Comparison of ENCODE assay signal across 20 cellular contexts in genomic region chr1:150763018-150763417, GRCh38. TPM values are rescaled to one million over a fixed set of nuclear protein-coding genes. Genes with fewer than 3 reads are reported as not detected.
DNase-seq lines count a peak whose midpoint lies in the region; ATAC-seq and TF ChIP-seq lines count a peak whose summit lies in the region.
"Had no signal": no experiment of that assay in that cellular context is flagged by ENCODE, and none has a peak within 500 bp of the region (broad histone marks: within the 10 kb centered on the region; RNA-seq: fewer than 3 reads in every experiment).

No MANE protein-coding gene starts in this region.

- H3K4me1 Mint-ChIP-seq in CD4-positive, CD25-positive, alpha-beta regulatory T cell = peaks cover 30 to 74% (median 40%) of the 10 kb centered on the region in 4 donors
- H3K4me1 Mint-ChIP-seq in activated T-helper 1 cell treated with anti-CD3 and anti-CD28 coated beads, Interleukin-12 subunit alpha, Interleukin-12 subunit beta, Interleukin-2, Interleukin-4 antibody, amounts not matched to agents 30 ng/mL and 10 ng/mL and 1 ng/mL, durations not matched to agents 14 hours and 24 hours and 36 hours (ENCODE audit: low read depth) = peaks cover 43% of the 10 kb centered on the region

- H3K36me3 Mint-ChIP-seq in CD4-positive, CD25-positive, alpha-beta regulatory T cell = peaks cover 34% of the 10 kb centered on the region
- H3K36me3 Mint-ChIP-seq in activated T-helper 1 cell treated with anti-CD3 and anti-CD28 coated beads, Interleukin-12 subunit alpha, Interleukin-12 subunit beta, Interleukin-2, Interleukin-4 antibody, amounts not matched to agents 30 ng/mL and 10 ng/mL and 1 ng/mL, durations not matched to agents 14 hours and 24 hours and 36 hours (ENCODE audit: low read depth) = peaks cover 26% of the 10 kb centered on the region

- H3K9ac ChIP-seq in mucosa of rectum (ENCODE audit: low read depth in 1 of 2, low read length in 2 of 2) = no peak overlapping the region
- H3K9ac ChIP-seq: KMS-11 had no signal

- no peaks in the 10 kb centered on the region for H3K9me3 ChIP-seq in CD4-positive, CD25-positive, alpha-beta regulatory T cell (ENCODE audit: control insufficient read depth in 2 of 2, low read length in 2 of 2)
- no peaks in the 10 kb centered on the region for H3K9me3 ChIP-seq in mucosa of rectum (ENCODE audit: control insufficient read depth in 2 of 2, low read length in 2 of 2)
- H3K9me3 ChIP-seq: pancreas had no signal

- no peak for TF ChIP-seq POLR2A in lower leg skin (IDR thresholded peaks at IDR 0.05)

- peak overlapping the region; percentile 60 to 78 (median 76) for H3K4me3 Mint-ChIP-seq in CD4-positive, CD25-positive, alpha-beta regulatory T cell
- peak overlapping the region; percentile 13 for H3K4me3 Mint-ChIP-seq in activated T-helper 1 cell treated with anti-CD3 and anti-CD28 coated beads, Interleukin-12 subunit alpha, Interleukin-12 subunit beta, Interleukin-2, Interleukin-4 antibody, amounts not matched to agents 30 ng/mL and 10 ng/mL and 1 ng/mL, durations not matched to agents 14 hours and 24 hours and 36 hours

- H3K4me1 ChIP-seq in CD4-positive, CD25-positive, alpha-beta regulatory T cell (ENCODE audit: control insufficient read depth, insufficient read depth, low read length, poor library complexity, severe bottlenecking) = peaks cover 35% of the 10 kb centered on the region
- H3K4me1 ChIP-seq in mucosa of rectum (ENCODE audit: control insufficient read depth in 2 of 2, insufficient read depth in 2 of 2, low read length in 2 of 2) = peaks cover 10 to 17% of the 10 kb centered on the region in 2 donors

- H3K27ac Mint-ChIP-seq in CD4-positive, CD25-positive, alpha-beta regulatory T cell = peak overlapping the region; percentile 3 to 72 (median 24)
- H3K27ac Mint-ChIP-seq in activated T-helper 1 cell treated with anti-CD3 and anti-CD28 coated beads, Interleukin-12 subunit alpha, Interleukin-12 subunit beta, Interleukin-2, Interleukin-4 antibody, amounts not matched to agents 30 ng/mL and 10 ng/mL and 1 ng/mL, durations not matched to agents 14 hours and 24 hours and 36 hours = no peak overlapping the region

- no peaks in the 10 kb centered on the region for H3K27me3 Mint-ChIP-seq in CD4-positive, CD25-positive, alpha-beta regulatory T cell
- H3K27me3 Mint-ChIP-seq in activated T-helper 1 cell treated with anti-CD3 and anti-CD28 coated beads, Interleukin-12 subunit alpha, Interleukin-12 subunit beta, Interleukin-2, Interleukin-4 antibody, amounts not matched to agents 30 ng/mL and 10 ng/mL and 1 ng/mL, durations not matched to agents 14 hours and 24 hours and 36 hours (ENCODE audit: insufficient read depth) = peaks cover 6% of the 10 kb centered on the region

- H3K9me3 Mint-ChIP-seq in CD4-positive, CD25-positive, alpha-beta regulatory T cell = peaks cover 0 to 2% (median 0%) of the 10 kb centered on the region in 7 donors
- H3K9me3 Mint-ChIP-seq in activated T-helper 1 cell treated with anti-CD3 and anti-CD28 coated beads, Interleukin-12 subunit alpha, Interleukin-12 subunit beta, Interleukin-2, Interleukin-4 antibody, amounts not matched to agents 30 ng/mL and 10 ng/mL and 1 ng/mL, durations not matched to agents 14 hours and 24 hours and 36 hours = peaks cover 6% of the 10 kb centered on the region

- H3K36me3 ChIP-seq in CD4-positive, CD25-positive, alpha-beta regulatory T cell (ENCODE audit: control insufficient read depth, insufficient read depth, low read length) = peaks cover 9% of the 10 kb centered on the region
- H3K36me3 ChIP-seq in mucosa of rectum (ENCODE audit: control insufficient read depth in 2 of 2, insufficient read depth in 2 of 2, low read length in 2 of 2) = peaks cover 4 to 5% of the 10 kb centered on the region in 2 donors
- H3K36me3 ChIP-seq: pancreas had no signal

- TF ChIP-seq CTCF in GM12865 (IDR thresholded peaks at IDR 0.05; ENCODE audit: insufficient read depth, low read depth, low read length, missing control alignments) = no peak
- no peak for TF ChIP-seq CTCF in lower leg skin (IDR thresholded peaks at IDR 0.05)

- peak overlapping the region; percentile 78 for H3K4me3 ChIP-seq in CD4-positive, CD25-positive, alpha-beta regulatory T cell (ENCODE audit: low read depth, low read length)
- peak overlapping the region; percentile 94 for H3K4me3 ChIP-seq in GM12865 (ENCODE audit: low read depth, low read length)
- peak overlapping the region; percentile 10 to 33 for H3K4me3 ChIP-seq in mucosa of rectum (ENCODE audit: low read length in 2 of 2)
- H3K4me3 ChIP-seq in lower leg skin (ENCODE audit: low read depth, poor library complexity, severe bottlenecking) = no peak overlapping the region
- H3K4me3 ChIP-seq: SK-N-MC had no signal

- H3K27ac ChIP-seq in CD4-positive, CD25-positive, alpha-beta regulatory T cell (ENCODE audit: insufficient read depth, low read length, poor library complexity, severe bottlenecking) = no peak overlapping the region
- no peak overlapping the region for H3K27ac ChIP-seq in mucosa of rectum (ENCODE audit: low read depth in 2 of 2, low read length in 2 of 2)
- H3K27ac ChIP-seq: KMS-11, pancreas, SK-N-MC had no signal

- intact Hi-C loops in activated T-helper 1 cell treated with anti-CD3 and anti-CD28 coated beads, Interleukin-12 subunit alpha, Interleukin-12 subunit beta, Interleukin-2, Interleukin-4 antibody, amounts not matched to agents 30 ng/mL and 10 ng/mL and 1 ng/mL, durations not matched to agents 14 hours and 24 hours and 36 hours (cut with micrococcal nuclease) = no loop called here
- intact Hi-C loops in lower leg skin (cut with DNase I; ENCODE audit: low total_unique reads) = no loop called here

- ATAC-seq in CD4-positive, CD25-positive, alpha-beta regulatory T cell (ENCODE audit: low read depth in 2 of 2) = no peak
- ATAC-seq in HG03460 (IDR thresholded peaks at IDR 0.05; ENCODE audit: unreplicated experiment) = no peak
- ATAC-seq: left lobe of liver, sciatic nerve had no signal

- H3K27me3 ChIP-seq in CD4-positive, CD25-positive, alpha-beta regulatory T cell (ENCODE audit: control insufficient read depth, insufficient read depth, low read length) = no peaks in the 10 kb centered on the region
- no peaks in the 10 kb centered on the region for H3K27me3 ChIP-seq in mucosa of rectum (ENCODE audit: control insufficient read depth in 2 of 2, insufficient read depth in 2 of 2, low read length in 2 of 2)
- H3K27me3 ChIP-seq: pancreas had no signal

- WGBS in lower leg skin, 2 donors = 85 to 91% methylated on average over 3 of the region's 3 CpGs

- DNase-seq in CD4-positive, CD25-positive, alpha-beta regulatory T cell = no peak
- DNase-seq in GM12865 (ENCODE audit: low read depth) (no peak), lower leg skin (ENCODE audit: low spot score in 2 of 2) (no peak), DMS53 (lab: John Stamatoyannopoulos, UW) (no peak)
- DNase-seq in activated T-helper 1 cell treated with anti-CD3 and anti-CD28 coated beads, Interleukin-12 subunit alpha, Interleukin-12 subunit beta, Interleukin-2, Interleukin-4 antibody, amounts not matched to agents 30 ng/mL and 10 ng/mL and 1 ng/mL, durations not matched to agents 14 hours and 24 hours and 36 hours (ENCODE audit: low spot score) = no peak
- DNase-seq: activated CD4-positive, alpha-beta T cell treated with anti-CD3 and anti-CD28 coated beads, Interleukin-2, amount 50 U/mL, for 4 hours; amygdala; central memory CD4-positive, alpha-beta T cell; effector memory CD4-positive, alpha-beta T cell; glutamatergic neuron; NCI-H1092 treated with DMSO at 0.1 percent for 48 hours; NCI-H2081 treated with DMSO at 0.1 percent for 48 hours; pancreas had no signal

RNA-seq across cellular contexts. Expression of gene CTSS, which starts 2.6 kb away (rescaled TPM):
- total RNA-seq in CD4-positive, CD25-positive, alpha-beta regulatory T cell = 114 TPM
- 100 to 1,000 TPM; 158 to 227 (median 205) TPM for polyA plus RNA-seq in CD4-positive, CD25-positive, alpha-beta regulatory T cell
- 31.7 and 34.2 TPM in 2 replicates for total RNA-seq in activated T-helper 1 cell treated with anti-CD3 and anti-CD28 coated beads, Interleukin-12 subunit alpha, Interleukin-12 subunit beta, Interleukin-2, Interleukin-4 antibody, amounts not matched to agents 30 ng/mL and 10 ng/mL and 1 ng/mL, durations not matched to agents 14 hours and 24 hours and 36 hours
- 10 to 100 TPM; 11.4 to 33.4 (median 19.9) TPM for total RNA-seq in lower leg skin

RNA-seq across cellular contexts. Expression of gene HORMAD1, which starts 42.3 kb away (rescaled TPM):
- not detected for total RNA-seq in CD4-positive, CD25-positive, alpha-beta regulatory T cell
- polyA plus RNA-seq in CD4-positive, CD25-positive, alpha-beta regulatory T cell = not detected
- total RNA-seq in activated T-helper 1 cell treated with anti-CD3 and anti-CD28 coated beads, Interleukin-12 subunit alpha, Interleukin-12 subunit beta, Interleukin-2, Interleukin-4 antibody, amounts not matched to agents 30 ng/mL and 10 ng/mL and 1 ng/mL, durations not matched to agents 14 hours and 24 hours and 36 hours = not detected in 2 replicates
- 1 to 10 TPM; 1.5 to 7.7 (median 3.2) TPM for total RNA-seq in lower leg skin
- polyA plus RNA-seq: urinary bladder had no signal

RNA-seq across cellular contexts. Expression of gene CTSK, which starts 45.0 kb away (rescaled TPM):
- total RNA-seq in CD4-positive, CD25-positive, alpha-beta regulatory T cell = 18.0 TPM
- 1 to 10 TPM in 1 of 4 donors, under 1 TPM in 2, not detected in 1; 0.10 to 1.4 (median 0.82) TPM for polyA plus RNA-seq in CD4-positive, CD25-positive, alpha-beta regulatory T cell
- 1.8 and 2.7 TPM in 2 replicates for total RNA-seq in activated T-helper 1 cell treated with anti-CD3 and anti-CD28 coated beads, Interleukin-12 subunit alpha, Interleukin-12 subunit beta, Interleukin-2, Interleukin-4 antibody, amounts not matched to agents 30 ng/mL and 10 ng/mL and 1 ng/mL, durations not matched to agents 14 hours and 24 hours and 36 hours
- 100 to 1,000 TPM in 2 of 4 donors, 10 to 100 TPM in 2; 73.3 to 205 (median 90.2) TPM for total RNA-seq in lower leg skin
